15 cellular contexts compared by ENCODE assay signal in the genomic region with DNA sequence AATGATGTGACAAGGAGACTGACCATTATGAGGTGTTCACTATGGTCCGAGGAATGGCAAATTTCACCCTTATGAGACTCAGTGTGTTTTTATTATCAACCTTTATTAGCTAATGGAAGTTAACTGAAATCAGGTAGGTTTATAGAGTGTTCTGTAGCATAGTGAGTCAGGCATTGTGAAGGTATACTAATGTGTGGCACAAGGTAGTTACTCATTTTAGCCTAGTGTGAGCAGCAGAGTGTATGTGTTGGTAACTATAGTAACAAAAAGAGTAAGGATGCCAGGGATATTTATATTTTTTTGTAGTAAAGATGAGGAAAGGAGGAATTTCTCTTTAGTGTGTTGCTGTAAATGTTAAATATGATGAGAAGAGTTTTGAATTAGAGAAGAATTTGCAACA. TPM values are rescaled to one million over a fixed set of nuclear protein-coding genes. Genes with fewer than 3 reads are reported as not detected.
A peak's percentile ranks its signal among the peaks of the same experiment; 100 is the strongest.
DNase-seq lines count a peak whose midpoint lies in the region; ATAC-seq, FAIRE-seq and TF ChIP-seq lines count a peak whose summit lies in the region.
"Had no signal": no experiment of that assay in that cellular context is flagged by ENCODE, and none has a peak within 500 bp of the region (broad histone marks: within the 10 kb centered on the region; RNA-seq: fewer than 3 reads in every experiment).

No MANE protein-coding gene starts in this region.

- no peaks in the 10 kb centered on the region for H3K27me3 ChIP-seq in left ventricle myocardium inferior (ENCODE audit: low read depth)

- no peak overlapping the region for H3K4me3 Mint-ChIP-seq in type B pancreatic cell
- H3K4me3 Mint-ChIP-seq: CD8-positive, alpha-beta memory T cell; T-helper 2 cell treated with Interferon-gamma antibody and Interleukin-4, amounts not matched to agents 5 μg/mL and 100 μg/mL, for 36 hours had no signal

- intact Hi-C loops in left ventricle myocardium inferior (cut with micrococcal nuclease) = no loop called here
- intact Hi-C loops in Right ventricle myocardium inferior (cut with DNase I) = no loop called here
- intact Hi-C loops in posterior cingulate gyrus (cut with DNase I) = no loop called here

- H3K9me3 ChIP-seq in left ventricle myocardium inferior (replicated peaks) = no peaks in the 10 kb centered on the region

- TF ChIP-seq CTCF in left ventricle myocardium inferior (IDR thresholded peaks at IDR 0.05; ENCODE audit: borderline replicate concordance) = no peak
- TF ChIP-seq CTCF in cardiac fibroblast (IDR thresholded peaks at IDR 0.05; ENCODE audit: low read depth, low read length) = no peak
- no peak for TF ChIP-seq CTCF in type B pancreatic cell (conservative IDR thresholded peaks at IDR 0.05)

- peak overlapping the region; percentile 55 for H3K4me3 ChIP-seq in left ventricle myocardium inferior
- H3K4me3 ChIP-seq in cardiac fibroblast (replicated peaks in 1 of 2; ENCODE audit: low read depth in 2 of 2, low read length in 2 of 2) = no peak overlapping the region

- peaks cover 36% of the 10 kb centered on the region for H3K4me1 Mint-ChIP-seq in type B pancreatic cell (ENCODE audit: unreplicated experiment)

- no peaks in the 10 kb centered on the region for H3K36me3 ChIP-seq in left ventricle myocardium inferior

- H3K4me1 ChIP-seq in left ventricle myocardium inferior = peaks cover 100% of the 10 kb centered on the region

- no peak for FAIRE-seq in HTR-8/SVneo (lab: Jason Lieb, UNC)

- no peaks in the 10 kb centered on the region for H3K9me3 Mint-ChIP-seq in type B pancreatic cell
- H3K9me3 Mint-ChIP-seq: CD8-positive, alpha-beta memory T cell; naive B cell; T-helper 2 cell treated with Interferon-gamma antibody and Interleukin-4, amounts not matched to agents 5 μg/mL and 100 μg/mL, for 36 hours had no signal

- H3K27ac ChIP-seq in left ventricle myocardium inferior (replicated peaks) = peak overlapping the region; percentile 30

- H3K27me3 Mint-ChIP-seq in type B pancreatic cell = no peaks in the 10 kb centered on the region
- H3K27me3 Mint-ChIP-seq: CD8-positive, alpha-beta memory T cell; naive B cell had no signal

- no peak for ATAC-seq in Right ventricle myocardium inferior

- no peak for DNase-seq in left ventricle myocardium inferior
- no peak for DNase-seq in Right ventricle myocardium inferior (ENCODE audit: missing footprints)
- peak; percentile 43 to 56 for DNase-seq in cardiac fibroblast (ENCODE audit: low read depth in 2 of 2)
- DNase-seq in lung microvascular endothelial cell (ENCODE audit: low read depth in 2 of 2) = peak; percentile 26 to 45
- DNase-seq in type B pancreatic cell (ENCODE audit: extremely low spot score, unreplicated experiment) = no peak
- DNase-seq in HTR-8/SVneo (ENCODE audit: insufficient read length, low spot score) = no peak
- no peak for DNase-seq in posterior cingulate gyrus
- DNase-seq in inferior parietal cortex (ENCODE audit: extremely low spot score) = no peak
- DNase-seq: activated gamma-delta T cell; CD8-positive, alpha-beta memory T cell; GOT3; naive B cell; NCI-H1436 treated with DMSO at 0.1 percent for 48 hours; SHP77 had no signal

- H3K36me3 Mint-ChIP-seq in type B pancreatic cell = peaks cover 5% of the 10 kb centered on the region
- H3K36me3 Mint-ChIP-seq: naive B cell had no signal

- peak overlapping the region; percentile 4 for H3K27ac Mint-ChIP-seq in type B pancreatic cell
- H3K27ac Mint-ChIP-seq: T-helper 2 cell treated with Interferon-gamma antibody and Interleukin-4, amounts not matched to agents 5 μg/mL and 100 μg/mL, for 36 hours had no signal

RNA-seq across cellular contexts. Expression of a gene that starts 12.0 kb away (rescaled TPM):
- total RNA-seq in left ventricle myocardium inferior (982 TPM), Right ventricle myocardium inferior (1,145 TPM), lung microvascular endothelial cell (68.9 and 70.8 TPM in 2 replicates), type B pancreatic cell (ENCODE audit: low replicate concordance) (76.7 and 118 TPM in 2 replicates)

Comparison
In these comparisons a context has a peak if more than half of its experiments do, and no peak if none do; other contexts are left out.
1. DNase-seq: peak in cardiac fibroblast (2 of 2) and lung microvascular endothelial cell (2 of 2); none in left ventricle myocardium inferior (single experiment), Right ventricle myocardium inferior (single experiment), type B pancreatic cell (single experiment), HTR-8/SVneo (single experiment), posterior cingulate gyrus (0 of 10) and inferior parietal cortex (single experiment).